ENCODE assay signal across 6 cellular contexts in the genomic region with DNA sequence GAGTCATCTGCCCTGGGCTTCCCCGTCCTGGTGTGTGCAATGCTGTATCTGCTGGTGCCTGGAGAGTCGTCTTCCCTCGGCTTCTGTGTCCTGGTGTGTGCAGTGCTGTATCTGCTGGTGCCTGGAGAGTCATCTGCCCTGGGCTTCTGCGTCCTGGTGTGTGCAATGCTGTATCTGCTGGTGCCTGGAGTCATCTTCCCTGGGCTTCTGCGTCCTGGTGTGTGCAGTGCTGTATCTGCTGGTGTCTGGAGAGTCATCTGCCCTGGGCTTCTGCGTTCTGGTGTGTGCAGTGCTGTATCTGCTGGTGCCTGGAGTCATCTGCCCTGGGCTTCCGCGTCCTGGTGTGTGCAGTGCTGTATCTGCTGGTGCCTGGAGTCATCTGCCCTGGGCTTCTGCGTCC. TPM values are rescaled to one million over a fixed set of nuclear protein-coding genes. Genes with fewer than 3 reads are reported as not detected.
DNase-seq lines count a peak whose midpoint lies in the region; ATAC-seq and TF ChIP-seq lines count a peak whose summit lies in the region.
"Not testable (repeated sequence)": the region's sequence is repeated elsewhere in the genome, so short reads cannot be mapped to it uniquely, and the experiment has no call there.

No MANE protein-coding gene starts in this region.

- H2BK120ac ChIP-seq in trophoblast cell (ENCODE audit: insufficient read depth, low read length, poor library complexity) = not testable (repeated sequence)

- not testable (repeated sequence) for H4K91ac ChIP-seq in trophoblast cell (ENCODE audit: low read depth, low read length)

- H2AFZ ChIP-seq in KMS-11 (ENCODE audit: low read depth); trophoblast cell (ENCODE audit: insufficient read depth, low read length, poor library complexity): not testable (repeated sequence)

- CTCF ChIA-PET in activated B cell treated with CpG ODN at 0.5 μM for 24 hours (lab: Charles Lee) = not testable (repeated sequence)

- peaks cover 18% of the 10 kb centered on the region for H3K36me3 Mint-ChIP-seq in activated B cell treated with CpG ODN at 0.5 μM for 24 hours (ENCODE audit: low read depth)

- TF ChIP-seq EP300 in sigmoid colon (IDR thresholded peaks at IDR 0.05) = not testable (repeated sequence)

- POLR2A ChIA-PET in activated B cell treated with CpG ODN at 0.5 μM for 24 hours (lab: Charles Lee) = not testable (repeated sequence)

- not testable (repeated sequence) for ATAC-seq in activated B cell treated with CpG ODN at 0.5 μM for 24 hours (ENCODE audit: low read depth); Right ventricle myocardium inferior

- H3K9ac ChIP-seq in KMS-11; trophoblast cell (ENCODE audit: low read length): not testable (repeated sequence)

- TF ChIP-seq CTCF in KMS-11 (conservative IDR thresholded peaks at IDR 0.05; ENCODE audit: low read depth, low read length); activated B cell treated with CpG ODN at 0.5 μM for 24 hours (IDR thresholded peaks at IDR 0.05); coronary artery (IDR thresholded peaks at IDR 0.05); sigmoid colon (IDR thresholded peaks at IDR 0.05): not testable (repeated sequence)

- H2BK5ac ChIP-seq in trophoblast cell (ENCODE audit: low read depth, low read length, poor library complexity) = not testable (repeated sequence)

- H3K18ac ChIP-seq in trophoblast cell (ENCODE audit: low read length) = not testable (repeated sequence)

- intact Hi-C loops in activated B cell treated with CpG ODN at 0.5 μM for 24 hours (cut with micrococcal nuclease); Right ventricle myocardium inferior (cut with DNase I); sigmoid colon (cut with DNase I): not testable (repeated sequence)

- not testable (repeated sequence) for H4K20me1 ChIP-seq in KMS-11 (ENCODE audit: insufficient read depth)

- not testable (repeated sequence) for H3K27me3 ChIP-seq in KMS-11 (ENCODE audit: insufficient read depth, low read depth); trophoblast cell (ENCODE audit: insufficient read depth, low read length); sigmoid colon

- not testable (repeated sequence) for H3K14ac ChIP-seq in trophoblast cell (ENCODE audit: low read length)

- H2BK12ac ChIP-seq in trophoblast cell (ENCODE audit: low read length) = not testable (repeated sequence)

- not testable (repeated sequence) for H2AK5ac ChIP-seq in trophoblast cell (ENCODE audit: low read length)

- H3K36me3 ChIP-seq in KMS-11 (ENCODE audit: insufficient read depth); trophoblast cell (ENCODE audit: control insufficient read depth in 1 of 2, insufficient read depth in 2 of 2, low read length in 2 of 2); sigmoid colon: not testable (repeated sequence)

- TF ChIP-seq POLR2A in sigmoid colon (IDR thresholded peaks at IDR 0.05) = not testable (repeated sequence)

- DNase-seq in activated B cell treated with CpG ODN at 0.5 μM for 24 hours (peak; percentile 7), coronary artery (ENCODE audit: low spot score) (peak; percentile 43), Right ventricle myocardium inferior (ENCODE audit: missing footprints) (peak; percentile 30), trophoblast cell (peak; percentile 42 to 59), sigmoid colon (peak; percentile 25)

- not testable (repeated sequence) for H3K4ac ChIP-seq in trophoblast cell (ENCODE audit: low read depth, low read length)

- H3K4me1 ChIP-seq in KMS-11 (ENCODE audit: low read depth, poor library complexity, severe bottlenecking) = peaks cover 99% of the 10 kb centered on the region
- not testable (repeated sequence) for H3K4me1 ChIP-seq in trophoblast cell (ENCODE audit: control insufficient read depth in 1 of 2, insufficient read depth in 2 of 2, low read length in 2 of 2)
- peaks cover 0 to 46% (median 31%) of the 10 kb centered on the region in 4 donors for H3K4me1 ChIP-seq in sigmoid colon

- not testable (repeated sequence) for H4K12ac ChIP-seq in trophoblast cell (ENCODE audit: low read depth, low read length)

- peaks cover 54% of the 10 kb centered on the region for H3K79me2 ChIP-seq in KMS-11 (ENCODE audit: insufficient read depth, low read depth)
- H3K79me2 ChIP-seq in trophoblast cell (ENCODE audit: control insufficient read depth, insufficient read depth, low read length, poor library complexity) = not testable (repeated sequence)

- not testable (repeated sequence) for H3K23ac ChIP-seq in trophoblast cell (ENCODE audit: low read length)

- H3K27ac ChIP-seq in KMS-11 = peak overlapping the region; percentile 92
- H3K27ac ChIP-seq in coronary artery; trophoblast cell (ENCODE audit: low read depth, low read length); sigmoid colon: not testable (repeated sequence)

- H3K4me3 ChIP-seq in KMS-11 (IDR thresholded peaks at IDR 0.05; ENCODE audit: insufficient read depth, low read depth, low read length); coronary artery; trophoblast cell (ENCODE audit: low read depth, low read length); sigmoid colon: not testable (repeated sequence)

- not testable (repeated sequence) for H3K79me1 ChIP-seq in trophoblast cell (ENCODE audit: low read length)

- H3K27me3 Mint-ChIP-seq in activated B cell treated with CpG ODN at 0.5 μM for 24 hours = not testable (repeated sequence)

- H3K27ac Mint-ChIP-seq in activated B cell treated with CpG ODN at 0.5 μM for 24 hours = not testable (repeated sequence)

- peak overlapping the region; percentile 86; the same call in 1 of the 2 replicates for H3K4me2 ChIP-seq in KMS-11
- H3K4me2 ChIP-seq in trophoblast cell (ENCODE audit: low read length) = not testable (repeated sequence)

- WGBS in trophoblast cell (ENCODE audit: extremely low coverage, insufficient coverage, insufficient read length) = no CpG with 5 or more reads among the region's 9 CpGs
- 75 to 80% methylated on average over 9 of the region's 9 CpGs for WGBS in sigmoid colon, 2 donors

- H3K9me3 Mint-ChIP-seq in activated B cell treated with CpG ODN at 0.5 μM for 24 hours = not testable (repeated sequence)

- H3K4me1 Mint-ChIP-seq in activated B cell treated with CpG ODN at 0.5 μM for 24 hours = not testable (repeated sequence)

- H3K4me3 Mint-ChIP-seq in activated B cell treated with CpG ODN at 0.5 μM for 24 hours = not testable (repeated sequence)

- peaks cover 32% of the 10 kb centered on the region for H3K9me3 ChIP-seq in trophoblast cell (ENCODE audit: insufficient read depth, low read depth, low read length)
- H3K9me3 ChIP-seq in sigmoid colon = not testable (repeated sequence)

- not testable (repeated sequence) for H4K8ac ChIP-seq in trophoblast cell (ENCODE audit: low read depth, low read length)

RNA-seq across cellular contexts. Expression of gene DUSP22, which starts 33.8 kb away (rescaled TPM):
- total RNA-seq in activated B cell treated with CpG ODN at 0.5 μM for 24 hours = 137 and 153 TPM in 2 replicates
- 50.0 TPM for total RNA-seq in Right ventricle myocardium inferior
- polyA plus RNA-seq in trophoblast cell (2013) = 23.3 and 25.5 TPM in 2 replicates
- total RNA-seq in sigmoid colon = 100 to 1,000 TPM in 1 of 4 donors, 10 to 100 TPM in 3; 55.6 to 113 (median 80.5) TPM
- 10 to 100 TPM; 15.7 to 35.3 (median 32.4) TPM for polyA plus RNA-seq in sigmoid colon
